1 cellular context compared by ENCODE assay signal in the genomic region with DNA sequence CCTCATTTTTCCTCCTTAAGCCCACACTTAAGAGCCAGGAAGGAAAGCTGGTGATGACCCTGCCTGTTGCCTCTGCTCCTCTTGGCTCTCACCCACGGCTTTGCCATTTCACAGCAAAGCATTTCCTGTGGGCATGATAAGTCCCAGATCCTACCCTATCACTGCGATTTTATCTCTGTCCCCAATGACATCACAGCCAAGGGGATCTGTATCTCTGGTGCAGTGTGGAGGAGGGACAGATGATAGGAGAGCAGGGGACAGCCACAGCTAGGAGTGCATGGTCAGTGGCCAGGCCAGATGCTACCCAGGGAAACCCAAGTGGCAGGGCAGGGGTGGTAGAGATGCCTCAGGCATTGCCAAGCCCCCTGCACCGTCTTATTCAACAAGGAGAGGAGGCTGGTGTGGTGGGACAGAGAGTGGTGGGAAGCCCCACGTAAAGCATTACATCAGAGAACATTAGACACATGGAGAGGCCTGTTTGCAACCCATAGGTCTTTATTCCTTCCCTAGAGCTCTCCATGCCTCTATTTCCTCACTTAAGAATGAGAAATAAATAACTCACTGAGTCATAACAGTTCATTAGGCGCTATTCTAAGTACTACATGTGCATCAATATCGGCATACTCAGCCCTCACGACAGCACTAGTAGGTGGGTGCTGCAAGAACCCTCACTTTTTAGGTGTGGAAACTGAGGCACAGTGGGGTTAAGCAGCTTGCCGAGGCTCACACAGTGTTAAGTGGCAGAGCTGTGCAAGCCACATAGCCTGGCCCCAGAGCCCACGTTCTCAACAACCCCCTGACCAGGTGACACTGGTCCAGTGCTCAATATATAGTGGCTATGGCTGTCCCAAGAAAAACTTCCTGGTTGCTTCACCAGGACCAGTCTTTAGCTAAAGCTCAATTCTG.
TF ChIP-seq lines count a peak whose summit lies in the region.

No MANE protein-coding gene starts in this region.

TF ChIP-seq in SK-N-SH treated with all-trans-retinoic acid at 6 μM for 48 hours, 23 proteins besides CTCF, POLR2A, EP300 and RAD21 (continued from another document):
- no peak for TF ChIP-seq PPARA (CRISPR knock-in tag; IDR thresholded peaks at IDR 0.05; ENCODE audit: borderline replicate concordance)
- no peak for TF ChIP-seq CSDC2 (CRISPR knock-in tag; IDR thresholded peaks at IDR 0.05)
- peak; percentile 93 for TF ChIP-seq TSHZ2 (CRISPR knock-in tag; IDR thresholded peaks at IDR 0.05)
